14 cellular contexts compared by ENCODE assay signal in genomic region chr4:77120888-77121508, GRCh38. TPM values are rescaled to one million over a fixed set of nuclear protein-coding genes. Genes with fewer than 3 reads are reported as not detected.
A peak's percentile ranks its signal among the peaks of the same experiment; 100 is the strongest.
DNase-seq lines count a peak whose midpoint lies in the region; ATAC-seq and TF ChIP-seq lines count a peak whose summit lies in the region.
"Had no signal": no experiment of that assay in that cellular context is flagged by ENCODE, and none has a peak within 500 bp of the region (broad histone marks: within the 10 kb centered on the region; RNA-seq: fewer than 3 reads in every experiment).

No MANE protein-coding gene starts in this region.

- no peak overlapping the region for H3K4me3 Mint-ChIP-seq in activated naive CD8-positive, alpha-beta T cell treated with anti-CD3 and anti-CD28 coated beads for 36 hours
- H3K4me3 Mint-ChIP-seq: activated T-cell treated with anti-CD3 and anti-CD28 coated beads, Interleukin-2, amount 50 U/mL, for 72 hours had no signal

- no peaks in the 10 kb centered on the region for H3K36me3 Mint-ChIP-seq in activated naive CD8-positive, alpha-beta T cell treated with anti-CD3 and anti-CD28 coated beads for 36 hours

- H3K27me3 ChIP-seq in AG04450 (ENCODE audit: control insufficient read depth, insufficient read depth, low read length): peaks cover 24% of the 10 kb centered on the region

- no peaks in the 10 kb centered on the region for H3K9me3 ChIP-seq in AG04450 (ENCODE audit: control insufficient read depth, insufficient read depth, low read length)
- H3K9me3 ChIP-seq: A549, stomach had no signal

- ATAC-seq in GM19328 (IDR thresholded peaks at IDR 0.05; ENCODE audit: unreplicated experiment) (peak; percentile 59), HG03520 (IDR thresholded peaks at IDR 0.05; ENCODE audit: unreplicated experiment) (peak; percentile 55)
- ATAC-seq: A549; activated T-cell treated with anti-CD3 and anti-CD28 coated beads, Interleukin-2, amount 50 U/mL, for 72 hours had no signal

- H3K27me3 Mint-ChIP-seq in activated naive CD8-positive, alpha-beta T cell treated with anti-CD3 and anti-CD28 coated beads for 36 hours: no peaks in the 10 kb centered on the region

- DNase-seq in AG04450 (ENCODE audit: low read depth, low spot score) (no peak), choroid plexus epithelial cell (ENCODE audit: low read depth) (peak; percentile 13), NCI-H146 treated with DMSO at 0.1 percent for 48 hours (lab: John Stamatoyannopoulos, UW; ENCODE audit: unreplicated experiment) (no peak), EL (no peak)
- DNase-seq in activated CD4-positive, alpha-beta T cell treated with anti-CD3 and anti-CD28 coated beads for 1 hour: no peak
- no peak for DNase-seq in activated naive CD8-positive, alpha-beta T cell treated with anti-CD3 and anti-CD28 coated beads for 36 hours
- DNase-seq: activated T-cell treated with anti-CD3 and anti-CD28 coated beads, Interleukin-2, amount 50 U/mL, for 72 hours; GF-D8; head of caudate nucleus; NCI-H446; stomach had no signal

- H3K4me3 ChIP-seq in AG04450 (ENCODE audit: low read depth, low read length) (no peak overlapping the region), choroid plexus epithelial cell (ENCODE audit: low read depth, low read length) (no peak overlapping the region)
- H3K4me3 ChIP-seq: A549, stomach had no signal

- H3K27ac Mint-ChIP-seq in activated naive CD8-positive, alpha-beta T cell treated with anti-CD3 and anti-CD28 coated beads for 36 hours: no peak overlapping the region
- H3K27ac Mint-ChIP-seq: activated T-cell treated with anti-CD3 and anti-CD28 coated beads, Interleukin-2, amount 50 U/mL, for 72 hours had no signal

- POLR2A ChIA-PET in AG04450 (lab: Yijun Ruan, JAX): no interaction called here

- H3K27ac ChIP-seq in AG04450 (ENCODE audit: low read depth, low read length): no peak overlapping the region
- H3K27ac ChIP-seq: A549, stomach had no signal

- peak; percentile 13; the same call in 1 of the 2 replicates for TF ChIP-seq CTCF in AG04450 (IDR thresholded peaks at IDR 0.05; ENCODE audit: low read depth, low read length)
- TF ChIP-seq CTCF in choroid plexus epithelial cell (conservative IDR thresholded peaks at IDR 0.05; ENCODE audit: low read depth, low read length): peak; percentile 35

- H3K9me3 Mint-ChIP-seq in activated naive CD8-positive, alpha-beta T cell treated with anti-CD3 and anti-CD28 coated beads for 36 hours: no peaks in the 10 kb centered on the region
- H3K9me3 Mint-ChIP-seq: activated T-cell treated with anti-CD3 and anti-CD28 coated beads, Interleukin-2, amount 50 U/mL, for 72 hours had no signal

- CTCF ChIA-PET in AG04450 (lab: Charles Lee): interaction anchor here (1.1 kb wide), 1 partner anchor 83 kb away, joined by 5 read pairs; no protein-coding TSS in a partner anchor

- H3K4me1 Mint-ChIP-seq in activated naive CD8-positive, alpha-beta T cell treated with anti-CD3 and anti-CD28 coated beads for 36 hours: no peaks in the 10 kb centered on the region

RNA-seq across cellular contexts. Expression of gene CCNG2, which starts 36.0 kb away (rescaled TPM):
- polyA plus RNA-seq in AG04450 (2011; rRNA removed): 28.9 and 42.3 TPM in 2 replicates
- 14.4 and 23.5 TPM in 2 replicates for polyA minus RNA-seq in AG04450 (2011; rRNA and poly(A)+ RNA removed)
- 10 to 100 TPM; 17.4 to 18.7 TPM for total RNA-seq in activated naive CD8-positive, alpha-beta T cell treated with anti-CD3 and anti-CD28 coated beads for 36 hours

RNA-seq across cellular contexts. Expression of gene CCNI, which starts 45.2 kb away (rescaled TPM):
- 178 and 226 TPM in 2 replicates for polyA plus RNA-seq in AG04450 (2011; rRNA removed)
- polyA minus RNA-seq in AG04450 (2011; rRNA and poly(A)+ RNA removed): 623 and 647 TPM in 2 replicates
- 100 to 1,000 TPM; 230 to 237 TPM for total RNA-seq in activated naive CD8-positive, alpha-beta T cell treated with anti-CD3 and anti-CD28 coated beads for 36 hours
